8 cellular contexts compared by ENCODE assay signal in genomic region chr9:124133752-124134151, GRCh38.
DNase-seq lines count a peak whose midpoint lies in the region; ATAC-seq and TF ChIP-seq lines count a peak whose summit lies in the region.

No MANE protein-coding gene starts in this region.

- intact Hi-C loops in CD8-positive, alpha-beta T cell (cut with DNase I, micrococcal nuclease) = no loop called here

- peaks cover 32% of the 10 kb centered on the region for H3K27me3 ChIP-seq in DOHH2 (ENCODE audit: control insufficient read depth, low read length)
- no peaks in the 10 kb centered on the region for H3K27me3 ChIP-seq in CD8-positive, alpha-beta T cell (ENCODE audit: insufficient read depth, low read length)

- H4K20me1 ChIP-seq in DOHH2 (ENCODE audit: control insufficient read depth, insufficient read depth, low read depth, low read length) = no peaks in the 10 kb centered on the region

- H3K79me2 ChIP-seq in DOHH2 (ENCODE audit: control insufficient read depth, low read length) = no peaks in the 10 kb centered on the region

- TF ChIP-seq CTCF in DOHH2 (IDR thresholded peaks at IDR 0.05; ENCODE audit: low read depth, low read length, poor library complexity, severe bottlenecking) = peak; percentile 38
- TF ChIP-seq CTCF in CD8-positive, alpha-beta T cell (IDR thresholded peaks at IDR 0.05) = no peak

- H3K36me3 ChIP-seq in DOHH2 (ENCODE audit: control insufficient read depth, low read length) = no peaks in the 10 kb centered on the region
- H3K36me3 ChIP-seq in CD8-positive, alpha-beta T cell (ENCODE audit: insufficient read depth, low read length) = no peaks in the 10 kb centered on the region

- H3K27ac Mint-ChIP-seq in activated CD4-positive, alpha-beta memory T cell treated with anti-CD3 and anti-CD28 coated beads, Interleukin-2, amount 10 ng/mL, durations not matched to agents 7 days and 5 days = no peak overlapping the region
- no peak overlapping the region for H3K27ac Mint-ChIP-seq in CD8-positive, alpha-beta T cell

- H3K9me3 ChIP-seq in DOHH2 (ENCODE audit: control insufficient read depth, insufficient read depth, low read length) = no peaks in the 10 kb centered on the region
- no peaks in the 10 kb centered on the region for H3K9me3 ChIP-seq in CD8-positive, alpha-beta T cell (ENCODE audit: low read length)

- no peaks in the 10 kb centered on the region for H3K9me2 ChIP-seq in DOHH2 (replicated peaks; ENCODE audit: control insufficient read depth, low read length)

- CTCF ChIA-PET in activated CD4-positive, alpha-beta memory T cell treated with anti-CD3 and anti-CD28 coated beads, Interleukin-2, amount 10 ng/mL, durations not matched to agents 7 days and 5 days (lab: Charles Lee) = interaction anchor here (0.6 to 0.7 kb wide), 4 partner anchors 13 to 203 kb away, joined by 3 to 6 read pairs (median 4); no protein-coding TSS in a partner anchor
- CTCF ChIA-PET in CD8-positive, alpha-beta T cell (lab: Charles Lee) = interaction anchor here (1.8 kb wide), 1 partner anchor 24 kb away, joined by 4 read pairs; no protein-coding TSS in a partner anchor

- no peak overlapping the region for H3K4me3 ChIP-seq in DOHH2 (ENCODE audit: low read length)
- H3K4me3 ChIP-seq in CD8-positive, alpha-beta T cell (ENCODE audit: low read depth, low read length) = no peak overlapping the region

- H3K9me3 Mint-ChIP-seq in activated CD4-positive, alpha-beta memory T cell treated with anti-CD3 and anti-CD28 coated beads, Interleukin-2, amount 10 ng/mL, durations not matched to agents 7 days and 5 days = no peaks in the 10 kb centered on the region
- H3K9me3 Mint-ChIP-seq in CD8-positive, alpha-beta T cell = no peaks in the 10 kb centered on the region

- peak overlapping the region; percentile 2; the same call in 1 of the 2 replicates for H3K4me2 ChIP-seq in DOHH2 (ENCODE audit: low read length)

- no peak overlapping the region for H3K27ac ChIP-seq in DOHH2 (ENCODE audit: low read depth, low read length)
- no peak overlapping the region for H3K27ac ChIP-seq in CD8-positive, alpha-beta T cell (ENCODE audit: low read depth, low read length)

- H3K36me3 Mint-ChIP-seq in activated CD4-positive, alpha-beta memory T cell treated with anti-CD3 and anti-CD28 coated beads, Interleukin-2, amount 10 ng/mL, durations not matched to agents 7 days and 5 days (ENCODE audit: low read depth) = no peaks in the 10 kb centered on the region
- no peaks in the 10 kb centered on the region for H3K36me3 Mint-ChIP-seq in CD8-positive, alpha-beta T cell

- ATAC-seq in left lobe of liver (peak; percentile 96), HG03135 (IDR thresholded peaks at IDR 0.05; ENCODE audit: unreplicated experiment) (no peak), GM21737 (IDR thresholded peaks at IDR 0.05; ENCODE audit: unreplicated experiment) (no peak)
- ATAC-seq in CD8-positive, alpha-beta T cell = no peak

- DNase-seq in HK-2 (ENCODE audit: unreplicated experiment) = peak; percentile 38
- peak; percentile 53 for DNase-seq in activated CD4-positive, alpha-beta memory T cell treated with anti-CD3 and anti-CD28 coated beads, Interleukin-2, amount 10 ng/mL, durations not matched to agents 7 days and 5 days
- DNase-seq in left lobe of liver (ENCODE audit: low spot score) = peak; percentile 54
- DNase-seq in CD8-positive, alpha-beta T cell = no peak
- no peak for DNase-seq in occipital lobe (lab: John Stamatoyannopoulos, UW)

- no peaks in the 10 kb centered on the region for H3K4me1 Mint-ChIP-seq in activated CD4-positive, alpha-beta memory T cell treated with anti-CD3 and anti-CD28 coated beads, Interleukin-2, amount 10 ng/mL, durations not matched to agents 7 days and 5 days
- no peaks in the 10 kb centered on the region for H3K4me1 Mint-ChIP-seq in CD8-positive, alpha-beta T cell (ENCODE audit: low read depth)

- peaks cover 32% of the 10 kb centered on the region for H3K4me1 ChIP-seq in DOHH2 (ENCODE audit: control insufficient read depth, low read length)
- no peaks in the 10 kb centered on the region for H3K4me1 ChIP-seq in CD8-positive, alpha-beta T cell (ENCODE audit: insufficient read depth, low read length)

- peaks cover 9% of the 10 kb centered on the region for H3K27me3 Mint-ChIP-seq in activated CD4-positive, alpha-beta memory T cell treated with anti-CD3 and anti-CD28 coated beads, Interleukin-2, amount 10 ng/mL, durations not matched to agents 7 days and 5 days
- H3K27me3 Mint-ChIP-seq in CD8-positive, alpha-beta T cell (ENCODE audit: low read depth) = no peaks in the 10 kb centered on the region

- POLR2A ChIA-PET in activated CD4-positive, alpha-beta memory T cell treated with anti-CD3 and anti-CD28 coated beads, Interleukin-2, amount 10 ng/mL, durations not matched to agents 7 days and 5 days (lab: Charles Lee) = interaction anchor here (0.6 to 0.7 kb wide), 3 partner anchors 39 to 126 kb away, joined by 3 read pairs; no protein-coding TSS in a partner anchor
- POLR2A ChIA-PET in CD8-positive, alpha-beta T cell (lab: Charles Lee) = no interaction called here

- H3F3A ChIP-seq in DOHH2 (ENCODE audit: control insufficient read depth, insufficient read depth) = no peaks in the 10 kb centered on the region

- no peak overlapping the region for H3K4me3 Mint-ChIP-seq in activated CD4-positive, alpha-beta memory T cell treated with anti-CD3 and anti-CD28 coated beads, Interleukin-2, amount 10 ng/mL, durations not matched to agents 7 days and 5 days
- H3K4me3 Mint-ChIP-seq in CD8-positive, alpha-beta T cell = no peak overlapping the region

Comparison
In these comparisons a context has a peak if more than half of its experiments do, and no peak if none do; other contexts are left out.
1. DNase-seq: peak in HK-2 (single experiment), activated CD4-positive, alpha-beta memory T cell treated with anti-CD3 and anti-CD28 coated beads, Interleukin-2, amount 10 ng/mL, durations not matched to agents 7 days and 5 days (single experiment) and left lobe of liver (single experiment); none in CD8-positive, alpha-beta T cell (0 of 7) and occipital lobe (single experiment).